2 cellular contexts compared by ENCODE assay signal in the genomic region with DNA sequence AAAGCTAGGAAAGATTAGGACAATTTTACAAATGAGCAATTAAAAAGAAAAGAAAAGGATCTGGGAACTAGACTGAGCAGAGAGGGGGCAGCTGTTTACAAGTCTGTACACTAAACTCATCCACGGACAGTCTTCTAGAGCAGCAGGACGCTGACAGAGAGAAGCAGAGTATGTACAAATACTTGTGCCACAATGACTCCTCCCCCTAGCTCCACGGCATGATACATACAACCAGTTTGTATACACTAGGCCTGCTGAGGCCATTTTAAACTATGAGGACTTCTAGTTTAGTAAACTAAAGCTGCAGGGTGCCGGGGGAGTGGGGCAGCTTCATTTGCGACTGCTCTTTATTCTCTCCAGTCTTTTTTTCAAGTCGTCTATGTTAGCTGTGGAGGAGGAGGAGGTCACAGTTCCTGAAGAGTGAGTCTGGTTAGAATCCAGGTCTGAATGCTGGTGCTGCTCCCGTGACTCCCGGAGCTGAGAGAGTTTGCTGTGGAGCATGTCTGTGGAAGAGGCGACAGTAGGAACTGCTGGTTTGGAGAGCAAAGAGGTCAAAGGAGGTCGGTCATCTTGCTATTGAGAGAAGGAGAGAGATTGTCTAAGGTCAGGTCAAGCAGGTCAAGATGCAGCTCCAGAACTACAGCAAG.
TF ChIP-seq lines count a peak whose summit lies in the region.

No MANE protein-coding gene starts in this region.

TF ChIP-seq in IMR-90, 13 proteins besides CTCF, POLR2A, EP300 and RAD21:
- TF ChIP-seq SMC3 (IDR thresholded peaks at IDR 0.05; ENCODE audit: low read depth, low read length) (no peak), NFE2L2 (IDR thresholded peaks at IDR 0.05; ENCODE audit: low read depth, low read length) (no peak), MXI1 (IDR thresholded peaks at IDR 0.05; ENCODE audit: borderline replicate concordance, low read depth, low read length) (no peak), CEBPB (IDR thresholded peaks at IDR 0.05; ENCODE audit: low read depth, low read length) (no peak), RCOR1 (IDR thresholded peaks at IDR 0.05; ENCODE audit: insufficient replicate concordance, low read length) (no peak), MAZ (IDR thresholded peaks at IDR 0.05; ENCODE audit: borderline replicate concordance, low read depth, low read length) (no peak), CHD1 (IDR thresholded peaks at IDR 0.05; ENCODE audit: low read depth, low read length) (no peak), MAFK (IDR thresholded peaks at IDR 0.05; ENCODE audit: low read depth, low read length) (no peak), FOS (IDR thresholded peaks at IDR 0.05; ENCODE audit: low read depth, low read length) (no peak), RFX5 (IDR thresholded peaks at IDR 0.05; ENCODE audit: low read depth, low read length) (no peak), BHLHE40 (IDR thresholded peaks at IDR 0.05; ENCODE audit: low read depth, low read length) (no peak)
- TF ChIP-seq, protein P1, sequence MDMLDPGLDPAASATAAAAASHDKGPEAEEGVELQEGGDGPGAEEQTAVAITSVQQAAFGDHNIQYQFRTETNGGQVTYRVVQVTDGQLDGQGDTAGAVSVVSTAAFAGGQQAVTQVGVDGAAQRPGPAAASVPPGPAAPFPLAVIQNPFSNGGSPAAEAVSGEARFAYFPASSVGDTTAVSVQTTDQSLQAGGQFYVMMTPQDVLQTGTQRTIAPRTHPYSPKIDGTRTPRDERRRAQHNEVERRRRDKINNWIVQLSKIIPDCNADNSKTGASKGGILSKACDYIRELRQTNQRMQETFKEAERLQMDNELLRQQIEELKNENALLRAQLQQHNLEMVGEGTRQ (IDR thresholded peaks at IDR 0.05; ENCODE audit: low read depth, low read length) = no peak
- TF ChIP-seq, protein P2, sequence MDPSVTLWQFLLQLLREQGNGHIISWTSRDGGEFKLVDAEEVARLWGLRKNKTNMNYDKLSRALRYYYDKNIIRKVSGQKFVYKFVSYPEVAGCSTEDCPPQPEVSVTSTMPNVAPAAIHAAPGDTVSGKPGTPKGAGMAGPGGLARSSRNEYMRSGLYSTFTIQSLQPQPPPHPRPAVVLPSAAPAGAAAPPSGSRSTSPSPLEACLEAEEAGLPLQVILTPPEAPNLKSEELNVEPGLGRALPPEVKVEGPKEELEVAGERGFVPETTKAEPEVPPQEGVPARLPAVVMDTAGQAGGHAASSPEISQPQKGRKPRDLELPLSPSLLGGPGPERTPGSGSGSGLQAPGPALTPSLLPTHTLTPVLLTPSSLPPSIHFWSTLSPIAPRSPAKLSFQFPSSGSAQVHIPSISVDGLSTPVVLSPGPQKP (IDR thresholded peaks at IDR 0.05; ENCODE audit: borderline replicate concordance, low read depth, low read length) = no peak

TF ChIP-seq in K562, 482 proteins besides CTCF, POLR2A, EP300 and RAD21:
- TF ChIP-seq CC2D1A (IDR thresholded peaks at IDR 0.05) = no peak
- TF ChIP-seq, protein P3, sequence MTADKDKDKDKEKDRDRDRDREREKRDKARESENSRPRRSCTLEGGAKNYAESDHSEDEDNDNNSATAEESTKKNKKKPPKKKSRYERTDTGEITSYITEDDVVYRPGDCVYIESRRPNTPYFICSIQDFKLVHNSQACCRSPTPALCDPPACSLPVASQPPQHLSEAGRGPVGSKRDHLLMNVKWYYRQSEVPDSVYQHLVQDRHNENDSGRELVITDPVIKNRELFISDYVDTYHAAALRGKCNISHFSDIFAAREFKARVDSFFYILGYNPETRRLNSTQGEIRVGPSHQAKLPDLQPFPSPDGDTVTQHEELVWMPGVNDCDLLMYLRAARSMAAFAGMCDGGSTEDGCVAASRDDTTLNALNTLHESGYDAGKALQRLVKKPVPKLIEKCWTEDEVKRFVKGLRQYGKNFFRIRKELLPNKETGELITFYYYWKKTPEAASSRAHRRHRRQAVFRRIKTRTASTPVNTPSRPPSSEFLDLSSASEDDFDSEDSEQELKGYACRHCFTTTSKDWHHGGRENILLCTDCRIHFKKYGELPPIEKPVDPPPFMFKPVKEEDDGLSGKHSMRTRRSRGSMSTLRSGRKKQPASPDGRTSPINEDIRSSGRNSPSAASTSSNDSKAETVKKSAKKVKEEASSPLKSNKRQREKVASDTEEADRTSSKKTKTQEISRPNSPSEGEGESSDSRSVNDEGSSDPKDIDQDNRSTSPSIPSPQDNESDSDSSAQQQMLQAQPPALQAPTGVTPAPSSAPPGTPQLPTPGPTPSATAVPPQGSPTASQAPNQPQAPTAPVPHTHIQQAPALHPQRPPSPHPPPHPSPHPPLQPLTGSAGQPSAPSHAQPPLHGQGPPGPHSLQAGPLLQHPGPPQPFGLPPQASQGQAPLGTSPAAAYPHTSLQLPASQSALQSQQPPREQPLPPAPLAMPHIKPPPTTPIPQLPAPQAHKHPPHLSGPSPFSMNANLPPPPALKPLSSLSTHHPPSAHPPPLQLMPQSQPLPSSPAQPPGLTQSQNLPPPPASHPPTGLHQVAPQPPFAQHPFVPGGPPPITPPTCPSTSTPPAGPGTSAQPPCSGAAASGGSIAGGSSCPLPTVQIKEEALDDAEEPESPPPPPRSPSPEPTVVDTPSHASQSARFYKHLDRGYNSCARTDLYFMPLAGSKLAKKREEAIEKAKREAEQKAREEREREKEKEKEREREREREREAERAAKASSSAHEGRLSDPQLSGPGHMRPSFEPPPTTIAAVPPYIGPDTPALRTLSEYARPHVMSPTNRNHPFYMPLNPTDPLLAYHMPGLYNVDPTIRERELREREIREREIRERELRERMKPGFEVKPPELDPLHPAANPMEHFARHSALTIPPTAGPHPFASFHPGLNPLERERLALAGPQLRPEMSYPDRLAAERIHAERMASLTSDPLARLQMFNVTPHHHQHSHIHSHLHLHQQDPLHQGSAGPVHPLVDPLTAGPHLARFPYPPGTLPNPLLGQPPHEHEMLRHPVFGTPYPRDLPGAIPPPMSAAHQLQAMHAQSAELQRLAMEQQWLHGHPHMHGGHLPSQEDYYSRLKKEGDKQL (CRISPR knock-in tag; IDR thresholded peaks at IDR 0.05; ENCODE audit: borderline replicate concordance) = no peak
- TF ChIP-seq MCM2 (IDR thresholded peaks at IDR 0.05; ENCODE audit: low read depth) = no peak
- no peak for TF ChIP-seq TFAM (CRISPR knock-in tag; conservative IDR thresholded peaks at IDR 0.05)
- no peak for TF ChIP-seq POLR3A (IDR thresholded peaks at IDR 0.05; ENCODE audit: borderline replicate concordance, extremely low read depth, insufficient read depth, insufficient read length)
- TF ChIP-seq ZNF23 (CRISPR knock-in tag; IDR thresholded peaks at IDR 0.05) = no peak
- TF ChIP-seq NR3C1 (CRISPR knock-in tag; IDR thresholded peaks at IDR 0.05) = no peak
- TF ChIP-seq GABPA (tag; conservative IDR thresholded peaks at IDR 0.05; ENCODE audit: low read depth) = no peak
- TF ChIP-seq, protein P4, sequence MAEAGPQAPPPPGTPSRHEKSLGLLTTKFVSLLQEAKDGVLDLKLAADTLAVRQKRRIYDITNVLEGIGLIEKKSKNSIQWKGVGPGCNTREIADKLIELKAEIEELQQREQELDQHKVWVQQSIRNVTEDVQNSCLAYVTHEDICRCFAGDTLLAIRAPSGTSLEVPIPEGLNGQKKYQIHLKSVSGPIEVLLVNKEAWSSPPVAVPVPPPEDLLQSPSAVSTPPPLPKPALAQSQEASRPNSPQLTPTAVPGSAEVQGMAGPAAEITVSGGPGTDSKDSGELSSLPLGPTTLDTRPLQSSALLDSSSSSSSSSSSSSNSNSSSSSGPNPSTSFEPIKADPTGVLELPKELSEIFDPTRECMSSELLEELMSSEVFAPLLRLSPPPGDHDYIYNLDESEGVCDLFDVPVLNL (CRISPR knock-in tag; IDR thresholded peaks at IDR 0.05; ENCODE audit: low read depth) = no peak
- TF ChIP-seq FOXK1 (CRISPR knock-in tag; IDR thresholded peaks at IDR 0.05; ENCODE audit: borderline replicate concordance) = no peak
- TF ChIP-seq, protein P5, sequence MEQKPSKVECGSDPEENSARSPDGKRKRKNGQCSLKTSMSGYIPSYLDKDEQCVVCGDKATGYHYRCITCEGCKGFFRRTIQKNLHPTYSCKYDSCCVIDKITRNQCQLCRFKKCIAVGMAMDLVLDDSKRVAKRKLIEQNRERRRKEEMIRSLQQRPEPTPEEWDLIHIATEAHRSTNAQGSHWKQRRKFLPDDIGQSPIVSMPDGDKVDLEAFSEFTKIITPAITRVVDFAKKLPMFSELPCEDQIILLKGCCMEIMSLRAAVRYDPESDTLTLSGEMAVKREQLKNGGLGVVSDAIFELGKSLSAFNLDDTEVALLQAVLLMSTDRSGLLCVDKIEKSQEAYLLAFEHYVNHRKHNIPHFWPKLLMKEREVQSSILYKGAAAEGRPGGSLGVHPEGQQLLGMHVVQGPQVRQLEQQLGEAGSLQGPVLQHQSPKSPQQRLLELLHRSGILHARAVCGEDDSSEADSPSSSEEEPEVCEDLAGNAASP (IDR thresholded peaks at IDR 0.05) = no peak
- TF ChIP-seq ZNF57 (CRISPR knock-in tag; IDR thresholded peaks at IDR 0.05) = no peak
- TF ChIP-seq SRSF1 (IDR thresholded peaks at IDR 0.05; ENCODE audit: low read depth, low read length) = no peak
- no peak for TF ChIP-seq KAT2B (IDR thresholded peaks at IDR 0.05; ENCODE audit: low read depth, low read length)
- no peak for TF ChIP-seq ZNF717 (CRISPR knock-in tag; IDR thresholded peaks at IDR 0.05)
- TF ChIP-seq SMARCB1 (IDR thresholded peaks at IDR 0.05; ENCODE audit: insufficient read length, low read depth) = no peak
- TF ChIP-seq PURB (CRISPR knock-in tag; IDR thresholded peaks at IDR 0.05; ENCODE audit: low read depth) = no peak
- TF ChIP-seq, protein P6, sequence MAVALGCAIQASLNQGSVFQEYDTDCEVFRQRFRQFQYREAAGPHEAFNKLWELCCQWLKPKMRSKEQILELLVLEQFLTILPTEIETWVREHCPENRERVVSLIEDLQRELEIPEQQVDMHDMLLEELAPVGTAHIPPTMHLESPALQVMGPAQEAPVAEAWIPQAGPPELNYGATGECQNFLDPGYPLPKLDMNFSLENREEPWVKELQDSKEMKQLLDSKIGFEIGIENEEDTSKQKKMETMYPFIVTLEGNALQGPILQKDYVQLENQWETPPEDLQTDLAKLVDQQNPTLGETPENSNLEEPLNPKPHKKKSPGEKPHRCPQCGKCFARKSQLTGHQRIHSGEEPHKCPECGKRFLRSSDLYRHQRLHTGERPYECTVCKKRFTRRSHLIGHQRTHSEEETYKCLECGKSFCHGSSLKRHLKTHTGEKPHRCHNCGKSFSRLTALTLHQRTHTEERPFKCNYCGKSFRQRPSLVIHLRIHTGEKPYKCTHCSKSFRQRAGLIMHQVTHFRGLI (CRISPR knock-in tag; IDR thresholded peaks at IDR 0.05) = no peak
- no peak for TF ChIP-seq SMC3 (conservative IDR thresholded peaks at IDR 0.05; ENCODE audit: insufficient read depth, low read depth, low read length)
- no peak for TF ChIP-seq PTTG1 (tag; IDR thresholded peaks at IDR 0.05; ENCODE audit: low read depth)
